Comparison of ENCODE assay signal across 34 cellular contexts in genomic region chr3:175041369-175041768, GRCh38.
"Had no signal": no experiment of that assay in that cellular context is flagged by ENCODE, and none has a peak within 500 bp of the region (broad histone marks: within the 10 kb centered on the region; RNA-seq: fewer than 3 reads in every experiment).

No MANE protein-coding gene starts in this region.

- H3K27me3 ChIP-seq: esophagus muscularis mucosa, gastroesophageal sphincter, hepatocyte, pancreas, sigmoid colon, uterus had no signal

- H3K4me1 ChIP-seq: gastroesophageal sphincter, pancreas, psoas muscle, sigmoid colon had no signal

- H3K36me3 ChIP-seq: esophagus muscularis mucosa, gastroesophageal sphincter, pancreas, sigmoid colon, uterus had no signal

- ATAC-seq: gastroesophageal sphincter; left colon; pancreas; psoas muscle; stimulated activated memory B cell treated with anti-CD40 and anti-IgM and Interleukin-4, amounts not matched to agents 10 μg/mL and 1 μg/mL and 100 μg/mL, for 72 hours; stimulated activated naive CD8-positive, alpha-beta T cell treated with anti-CD3 and anti-CD28 coated beads, Interleukin-15, amount 100 ng/mL, for 72 hours; T-helper 17 cell; WTC11 had no signal

- H3K4me3 ChIP-seq: esophagus muscularis mucosa, gastroesophageal sphincter, hepatocyte, pancreas, psoas muscle, sigmoid colon, smooth muscle cell, uterus had no signal

- FAIRE-seq: bronchial epithelial cell, colon, kidney, pancreas had no signal

- H3K9me3 ChIP-seq: esophagus muscularis mucosa, gastroesophageal sphincter, pancreas, psoas muscle, sigmoid colon, uterus had no signal

- DNase-seq: activated CD4-positive, alpha-beta memory T cell treated with anti-CD3 and anti-CD28 coated beads, Interleukin-2, amount 10 ng/mL, durations not matched to agents 7 days and 5 days; activated CD4-positive, alpha-beta T cell treated with anti-CD3 and anti-CD28 coated beads for 1 hour; activated CD4-positive, alpha-beta T cell treated with anti-CD3 and anti-CD28 coated beads, Interleukin-2, amount 10 ng/mL, durations not matched to agents 7 days and 5 days; activated CD8-positive, alpha-beta memory T cell treated with anti-CD3 and anti-CD28 coated beads, Interleukin-2, amount 50 U/mL, for 48 hours; activated gamma-delta T cell; activated naive CD4-positive, alpha-beta T cell treated with anti-CD3 and anti-CD28 coated beads, Interleukin-2, amount 10 ng/mL, durations not matched to agents 7 days and 5 days; activated naive CD8-positive, alpha-beta T cell treated with anti-CD3 and anti-CD28 coated beads, Interleukin-2, amount 10 ng/mL, durations not matched to agents 7 days and 5 days; activated T-cell treated with anti-CD3 and anti-CD28 coated beads, Interleukin-2, amount 50 U/mL, for 24 hours; amniotic stem cell; dermis blood vessel endothelial cell; effector CD4-positive, alpha-beta T cell; kidney; left colon; mammary epithelial cell; naive B cell; pancreas; psoas muscle; sigmoid colon; stimulated activated CD4-positive, alpha-beta T cell treated with anti-CD3 and anti-CD28 coated beads, Interleukin-1b, Interleukin-23, amount 100 ng/mL, for 48 hours; stimulated activated CD4-positive, alpha-beta T cell treated with anti-CD3 and anti-CD28 coated beads, Interleukin-4, amount 100 ng/mL, for 4 hours; stimulated activated CD8-positive, alpha-beta memory T cell treated with anti-CD3 and anti-CD28 coated beads, Interleukin-4, amount 100 ng/mL, for 48 hours; stimulated activated naive CD8-positive, alpha-beta T cell treated with anti-CD3 and anti-CD28 coated beads, Interleukin-15, amount 100 ng/mL, for 72 hours; substantia nigra; T-helper 17 cell; T1000; uterus had no signal
